20 cellular contexts compared by ENCODE assay signal in genomic region chr2:186032337-186032736, GRCh38.
"Had no signal": no experiment of that assay in that cellular context is flagged by ENCODE, and none has a peak within 500 bp of the region (broad histone marks: within the 10 kb centered on the region; RNA-seq: fewer than 3 reads in every experiment).

No MANE protein-coding gene starts in this region.

- FAIRE-seq: islet of Langerhans, small intestine had no signal

- H3K4me1 ChIP-seq: esophagus muscularis mucosa, gastrocnemius medialis, heart right ventricle, right atrium auricular region, stomach, transverse colon had no signal

- DNase-seq: effector memory CD4-positive, alpha-beta T cell; gastrocnemius medialis; heart right ventricle; hypothalamus; kidney glomerular epithelial cell; mesendoderm; naive B cell; nephron progenitor cell; stimulated activated CD4-positive, alpha-beta T cell treated with anti-CD3 and anti-CD28 coated beads, Interleukin-12 subunit alpha, Interleukin-12 subunit beta, amount 100 ng/mL, for 4 hours; stimulated activated naive CD4-positive, alpha-beta T cell; stomach; substantia nigra; transverse colon had no signal

- H3K4me3 ChIP-seq: esophagus muscularis mucosa, gastrocnemius medialis, heart right ventricle, right atrium auricular region, stomach, thoracic aorta, transverse colon had no signal

- H3K27ac Mint-ChIP-seq: nephron progenitor cell had no signal

- H3K9me3 ChIP-seq: esophagus muscularis mucosa, gastrocnemius medialis, heart right ventricle, neutrophil, right atrium auricular region, stomach, thoracic aorta, transverse colon had no signal

- H3K9me3 Mint-ChIP-seq: nephron progenitor cell had no signal

- H3K27me3 ChIP-seq: esophagus muscularis mucosa, gastrocnemius medialis, heart right ventricle, neutrophil, right atrium auricular region, stomach, transverse colon had no signal

- H3K27ac ChIP-seq: epithelial cell of prostate, esophagus muscularis mucosa, gastrocnemius medialis, heart right ventricle, neutrophil, right atrium auricular region, stomach, thoracic aorta, transverse colon had no signal

- H3K27me3 Mint-ChIP-seq: naive B cell had no signal

- H3K36me3 ChIP-seq: gastrocnemius medialis, heart right ventricle, neutrophil, right atrium auricular region, stomach, thoracic aorta, transverse colon had no signal

- ATAC-seq: gastrocnemius medialis, heart right ventricle had no signal

- H3K36me3 Mint-ChIP-seq: naive B cell had no signal

- H3K4me3 Mint-ChIP-seq: naive B cell, nephron progenitor cell had no signal
